In the genomic region with DNA sequence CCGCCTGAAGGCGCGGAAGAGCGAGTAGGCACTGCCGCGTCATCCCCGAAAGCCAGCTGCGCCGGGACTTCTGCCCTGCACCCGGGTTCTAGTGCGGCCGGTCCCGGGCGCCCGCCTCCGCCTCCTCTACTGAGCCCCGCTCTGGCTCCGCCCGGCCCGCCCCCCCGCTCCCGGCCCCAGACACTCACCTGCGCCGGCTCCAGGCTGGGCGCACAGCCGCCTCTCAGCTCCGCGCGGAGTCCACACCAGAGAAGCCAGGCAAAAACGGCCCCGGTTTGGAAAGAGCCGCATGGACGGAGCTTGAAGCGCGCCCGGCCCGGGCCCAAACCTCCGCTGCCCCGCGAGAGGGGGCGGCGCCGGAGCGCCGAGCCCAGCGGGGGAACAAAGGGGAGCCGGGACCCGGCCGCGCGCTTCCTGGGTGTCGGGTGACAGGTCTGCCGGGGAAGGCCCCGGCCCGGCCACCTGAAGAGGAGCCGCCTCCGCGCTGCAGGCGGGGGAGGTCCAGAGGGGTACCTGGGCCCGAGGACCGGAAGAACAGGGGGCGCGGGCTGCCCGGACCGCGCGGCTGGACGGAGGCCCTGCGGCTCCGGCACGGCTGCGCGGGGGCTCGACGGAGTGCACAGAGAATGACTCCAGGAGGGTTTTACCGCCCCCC, we compare ENCODE assay signal across 9 cellular contexts.
DNase-seq lines count a peak whose midpoint lies in the region; ATAC-seq and TF ChIP-seq lines count a peak whose summit lies in the region.
"Had no signal": no experiment of that assay in that cellular context is flagged by ENCODE, and none has a peak within 500 bp of the region (broad histone marks: within the 10 kb centered on the region; RNA-seq: fewer than 3 reads in every experiment).

No MANE protein-coding gene starts in this region.

- peaks cover 3% of the 10 kb centered on the region for H3K9me3 Mint-ChIP-seq in nephron progenitor cell

- TF ChIP-seq CTCF in Peyer's patch (IDR thresholded peaks at IDR 0.05) (no peak), nephron progenitor cell (IDR thresholded peaks at IDR 0.05) (no peak)

- no peaks in the 10 kb centered on the region for H3K36me3 ChIP-seq in Peyer's patch

- H3K4me1 Mint-ChIP-seq in nephron progenitor cell: peaks cover 36% of the 10 kb centered on the region

- no peak overlapping the region for H3K27ac Mint-ChIP-seq in nephron progenitor cell
- H3K27ac Mint-ChIP-seq: CD4-positive, alpha-beta memory T cell had no signal

- ATAC-seq in HG02970 (IDR thresholded peaks at IDR 0.05; ENCODE audit: low FRiP score, unreplicated experiment) (peak; percentile 42), GM18519 (IDR thresholded peaks at IDR 0.05; ENCODE audit: low FRiP score, unreplicated experiment) (no peak)

- peak overlapping the region; percentile 49 to 67 (median 60) for H3K4me3 ChIP-seq in Peyer's patch

- H3K4me1 ChIP-seq in Peyer's patch: peaks cover 6 to 62% (median 44%) of the 10 kb centered on the region in 4 donors

- H3K27me3 ChIP-seq in Peyer's patch: peaks cover 0 to 58% of the 10 kb centered on the region in 2 donors

- no peak overlapping the region for H3K4me3 Mint-ChIP-seq in nephron progenitor cell

- no peaks in the 10 kb centered on the region for H3K36me3 Mint-ChIP-seq in nephron progenitor cell (ENCODE audit: low read depth)
- H3K36me3 Mint-ChIP-seq: CD4-positive, alpha-beta memory T cell had no signal

- peak; percentile 14 to 30 for TF ChIP-seq POLR2A in Peyer's patch (IDR thresholded peaks at IDR 0.05)

- peak overlapping the region in 3 of 4 donors; percentile 34 to 72 (median 62) for H3K27ac ChIP-seq in Peyer's patch

- peaks cover 86% of the 10 kb centered on the region for H3K27me3 Mint-ChIP-seq in nephron progenitor cell (ENCODE audit: low read depth, poor library complexity)

- peaks cover 0 to 6% (median 0%) of the 10 kb centered on the region in 4 donors for H3K9me3 ChIP-seq in Peyer's patch

- peak; percentile 31 for DNase-seq in NCI-H1694 (lab: John Stamatoyannopoulos, UW)
- DNase-seq in NCI-H1694 treated with DMSO at 0.1 percent for 48 hours (lab: John Stamatoyannopoulos, UW): no peak
- peak in 2 of 3 donors; percentile 58 to 84 for DNase-seq in Peyer's patch
- DNase-seq in ecto neural progenitor cell (ENCODE audit: low spot score): peak; percentile 73
- DNase-seq in nephron progenitor cell: peak; percentile 79
- DNase-seq in COLO829 (ENCODE audit: low spot score): no peak

Comparison
In these comparisons a context has a peak if more than half of its experiments do, and no peak if none do; other contexts are left out.
1. DNase-seq: peak in NCI-H1694 (single experiment), Peyer's patch (2 of 3), ecto neural progenitor cell (single experiment) and nephron progenitor cell (single experiment); none in NCI-H1694 treated with DMSO at 0.1 percent for 48 hours (single experiment) and COLO829 (single experiment).